16 cellular contexts compared by ENCODE assay signal in genomic region chr14:93719234-93719633, GRCh38.
DNase-seq lines count a peak whose midpoint lies in the region; ATAC-seq, FAIRE-seq and TF ChIP-seq lines count a peak whose summit lies in the region.
"Had no signal": no experiment of that assay in that cellular context is flagged by ENCODE, and none has a peak within 500 bp of the region (broad histone marks: within the 10 kb centered on the region; RNA-seq: fewer than 3 reads in every experiment).

No MANE protein-coding gene starts in this region.

- CTCF ChIA-PET in HepG2 (lab: Yijun Ruan, JAX; ENCODE audit: low intra/inter-chr PET ratio, low total read pairs): no interaction called here

- no peak for FAIRE-seq in HepG2 (lab: Jason Lieb, UNC)
- FAIRE-seq: GM18507, H54, K562 had no signal

- no TSS peak for BruUV-seq in HepG2 (replicated peaks; lab: Mats Ljungman, UMichigan)

- no peaks in the 10 kb centered on the region for H3K27me3 Mint-ChIP-seq in osteocyte (ENCODE audit: unreplicated experiment)
- H3K27me3 Mint-ChIP-seq in natural killer cell (ENCODE audit: low read depth in 2 of 2): no peaks in the 10 kb centered on the region

- intact Hi-C loops in HepG2 (cut with micrococcal nuclease; ENCODE audit: unreplicated experiment): no loop called here
- intact Hi-C loops in right lobe of liver (cut with DNase I): no loop called here
- intact Hi-C loops in natural killer cell (cut with micrococcal nuclease): no loop called here

- DNase-seq in HepG2 (ENCODE audit: low spot score): no peak
- no peak for DNase-seq in right lobe of liver
- DNase-seq in left lobe of liver (ENCODE audit: low spot score): peak; percentile 26
- peak; percentile 64 for DNase-seq in osteocyte (ENCODE audit: extremely low spot score, unreplicated experiment)
- no peak for DNase-seq in natural killer cell
- DNase-seq in dermis blood vessel endothelial cell: no peak
- DNase-seq: ACHN; CD4-positive, CD25-positive, alpha-beta regulatory T cell; DMS53; GM23248 had no signal

- in situ Hi-C loops in HepG2 (cut with HindIII; ENCODE audit: extremely low pct_ligation_motif_present, low pct_unique_long_range_greater_than_20kb): no loop called here

- no peak for TF ChIP-seq CTCF in HepG2 (CRISPR knock-in tag; IDR thresholded peaks at IDR 0.05)
- TF ChIP-seq CTCF in right lobe of liver (IDR thresholded peaks at IDR 0.05): no peak
- TF ChIP-seq CTCF in osteocyte (IDR thresholded peaks at IDR 0.05): no peak
- no peak for TF ChIP-seq CTCF in natural killer cell (IDR thresholded peaks at IDR 0.05)

- no peak overlapping the region for H3K4me2 ChIP-seq in HepG2 (ENCODE audit: low read depth, low read length)
- H3K4me2 ChIP-seq: BLaER1 treated with 17β-estradiol and CSF1 and Interleukin-3, amounts not matched to agents 10 nM and 100 nM had no signal

- H3K27ac Mint-ChIP-seq in osteocyte (ENCODE audit: unreplicated experiment) (no peak overlapping the region), natural killer cell (no peak overlapping the region)
- H3K27ac Mint-ChIP-seq: CD4-positive, CD25-positive, alpha-beta regulatory T cell had no signal

- no peak overlapping the region for H3K9ac ChIP-seq in HepG2 (ENCODE audit: insufficient read depth, low read depth, low read length)
- H3K9ac ChIP-seq: BLaER1 treated with 17β-estradiol and CSF1 and Interleukin-3, amounts not matched to agents 10 nM and 100 nM; GM23248 had no signal

- no peaks in the 10 kb centered on the region for H3K79me2 ChIP-seq in HepG2 (ENCODE audit: insufficient read depth, low read length)

- H3K9me3 Mint-ChIP-seq in osteocyte (ENCODE audit: unreplicated experiment) (peaks cover 13% of the 10 kb centered on the region), natural killer cell (peaks cover 3 to 7% of the 10 kb centered on the region in 2 donors)

- H3K36me3 Mint-ChIP-seq in osteocyte (ENCODE audit: unreplicated experiment) (no peaks in the 10 kb centered on the region), natural killer cell (no peaks in the 10 kb centered on the region)

- no peak for TF ChIP-seq RAD21 in HepG2 (CRISPR knock-in tag; IDR thresholded peaks at IDR 0.05)

- TF ChIP-seq POLR2A in HepG2 (IDR thresholded peaks at IDR 0.05; ENCODE audit: insufficient read depth in 1 of 2, low read depth in 2 of 2, low read length in 2 of 2) (no peak), right lobe of liver (IDR thresholded peaks at IDR 0.05) (no peak)

- H3K4me3 Mint-ChIP-seq in osteocyte (ENCODE audit: unreplicated experiment) (no peak overlapping the region), natural killer cell (no peak overlapping the region)
- H3K4me3 Mint-ChIP-seq: CD4-positive, CD25-positive, alpha-beta regulatory T cell had no signal

- ATAC-seq in HepG2 (no peak), right lobe of liver (no peak), left lobe of liver (no peak), natural killer cell (no peak), HG03159 (IDR thresholded peaks at IDR 0.05; ENCODE audit: unreplicated experiment) (no peak)
- ATAC-seq: K562 had no signal

- H3K4me3 ChIP-seq in HepG2 (replicated peaks in 1 of 3; ENCODE audit: insufficient read depth in 1 of 3, low read depth in 2 of 3, low read length in 3 of 3) (no peak overlapping the region), right lobe of liver (no peak overlapping the region)
- H3K4me3 ChIP-seq: BLaER1 treated with 17β-estradiol and CSF1 and Interleukin-3, amounts not matched to agents 10 nM and 100 nM; GM23248; K562 had no signal

- H3K27me3 ChIP-seq in HepG2 (ENCODE audit: control insufficient read depth in 1 of 2, insufficient read depth in 2 of 2, low read length in 2 of 2) (peaks cover 0 to 11% of the 10 kb centered on the region in 2 experiments; a peak in 2 of 5 replicates), right lobe of liver (no peaks in the 10 kb centered on the region)
- H3K27me3 ChIP-seq: BLaER1 treated with 17β-estradiol and CSF1 and Interleukin-3, amounts not matched to agents 10 nM and 100 nM had no signal

- H3K36me3 ChIP-seq in HepG2 (replicated peaks in 1 of 2; ENCODE audit: control insufficient read depth in 1 of 2, insufficient read depth in 2 of 2, low read length in 2 of 2): no peaks in the 10 kb centered on the region
- H3K36me3 ChIP-seq in right lobe of liver: no peaks in the 10 kb centered on the region
- H3K36me3 ChIP-seq: BLaER1 treated with 17β-estradiol and CSF1 and Interleukin-3, amounts not matched to agents 10 nM and 100 nM had no signal

- 17% methylated on average over 1 of the region's 3 CpGs for WGBS in HepG2 (ENCODE audit: low lambda C conversion rate)
- WGBS in right lobe of liver (ENCODE audit: insufficient coverage, low coverage, low lambda C conversion rate, missing lambda C conversion rate): no CpG with 5 or more reads among the region's 3 CpGs

- H2AFZ ChIP-seq in HepG2 (ENCODE audit: low read length): no peak overlapping the region
- H2AFZ ChIP-seq: GM23248 had no signal

- H3K4me1 ChIP-seq in HepG2 (ENCODE audit: insufficient read depth, low read length) (no peaks in the 10 kb centered on the region), right lobe of liver (no peaks in the 10 kb centered on the region)

- POLR2A ChIA-PET in HepG2 (lab: Yijun Ruan, JAX): no interaction called here

- TF ChIP-seq EP300 in HepG2 (IDR thresholded peaks at IDR 0.05; ENCODE audit: low read depth in 2 of 2, low read length in 2 of 2): no peak
- no peak for TF ChIP-seq EP300 in HepG2 (CRISPR knock-in tag; IDR thresholded peaks at IDR 0.05; ENCODE audit: borderline replicate concordance)

- no peak overlapping the region for H3K27ac ChIP-seq in HepG2 (ENCODE audit: extremely low read length, insufficient read depth, low read length)
- H3K27ac ChIP-seq in right lobe of liver: no peak overlapping the region
- H3K27ac ChIP-seq: BLaER1 treated with 17β-estradiol and CSF1 and Interleukin-3, amounts not matched to agents 10 nM and 100 nM; GM23248; HL-60 had no signal

- H3K4me1 Mint-ChIP-seq in osteocyte (ENCODE audit: unreplicated experiment): no peaks in the 10 kb centered on the region
- H3K4me1 Mint-ChIP-seq in natural killer cell: peaks cover 0 to 5% of the 10 kb centered on the region in 2 donors
- H3K4me1 Mint-ChIP-seq: CD4-positive, CD25-positive, alpha-beta regulatory T cell had no signal

- no peaks in the 10 kb centered on the region for H4K20me1 ChIP-seq in HepG2 (ENCODE audit: insufficient read depth, low read length)
- H4K20me1 ChIP-seq: BLaER1 treated with 17β-estradiol and CSF1 and Interleukin-3, amounts not matched to agents 10 nM and 100 nM had no signal

- H3K9me3 ChIP-seq in HepG2 (ENCODE audit: low read length) (no peaks in the 10 kb centered on the region), right lobe of liver (no peaks in the 10 kb centered on the region)
- H3K9me3 ChIP-seq: BLaER1 treated with 17β-estradiol and CSF1 and Interleukin-3, amounts not matched to agents 10 nM and 100 nM had no signal

TF ChIP-seq in HepG2, 621 proteins besides CTCF, POLR2A, EP300 and RAD21:
- TF ChIP-seq JUND (CRISPR knock-in tag; IDR thresholded peaks at IDR 0.05) (no peak), BORCS8-MEF2B (CRISPR knock-in tag; IDR thresholded peaks at IDR 0.05) (no peak), SSRP1 (CRISPR knock-in tag; IDR thresholded peaks at IDR 0.05) (no peak), RBM22 (optimal IDR thresholded peaks at IDR 0.05; ENCODE audit: low read length) (peak; percentile 29), PBX2 (CRISPR knock-in tag; IDR thresholded peaks at IDR 0.05) (no peak), ZFP41 (CRISPR knock-in tag; IDR thresholded peaks at IDR 0.05; ENCODE audit: borderline replicate concordance) (no peak)

Comparison
In these comparisons a context has a peak if more than half of its experiments do, and no peak if none do; other contexts are left out.
1. DNase-seq: peak in left lobe of liver (single experiment) and osteocyte (single experiment); none in HepG2 (single experiment), right lobe of liver (0 of 3), natural killer cell (single experiment) and dermis blood vessel endothelial cell (single experiment).